In the genomic region with DNA sequence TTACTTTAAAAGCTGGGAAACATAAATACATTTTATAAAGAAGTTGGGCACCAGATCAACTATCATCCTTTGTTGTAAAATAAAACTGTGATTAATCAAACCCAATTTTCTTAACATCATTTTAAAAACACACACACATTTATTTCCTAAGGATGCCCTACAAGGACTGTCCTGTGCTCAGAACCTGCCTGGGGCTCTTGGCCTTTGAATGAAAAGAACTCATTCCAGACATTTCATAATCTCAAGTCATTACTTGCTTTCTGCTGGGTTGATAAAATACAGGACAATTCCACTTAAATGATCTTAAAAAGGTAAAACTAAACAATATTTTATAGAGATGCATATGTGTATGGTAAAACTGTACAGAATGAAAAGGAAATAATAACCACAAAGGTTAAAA, we compare ENCODE assay signal across 13 cellular contexts. TPM values are rescaled to one million over a fixed set of nuclear protein-coding genes. Genes with fewer than 3 reads are reported as not detected.
DNase-seq lines count a peak whose midpoint lies in the region; ATAC-seq, FAIRE-seq and TF ChIP-seq lines count a peak whose summit lies in the region.
"Had no signal": no experiment of that assay in that cellular context is flagged by ENCODE, and none has a peak within 500 bp of the region (broad histone marks: within the 10 kb centered on the region; RNA-seq: fewer than 3 reads in every experiment).

No MANE protein-coding gene starts in this region.

- no peaks in the 10 kb centered on the region for H3K27me3 ChIP-seq in Karpas-422 (ENCODE audit: low read length)
- no peaks in the 10 kb centered on the region for H3K27me3 ChIP-seq in mammary epithelial cell (ENCODE audit: insufficient read depth, low read length)
- H3K27me3 ChIP-seq in keratinocyte (ENCODE audit: control insufficient read depth, extremely low read depth, insufficient read depth, low read length) = no peaks in the 10 kb centered on the region
- H3K27me3 ChIP-seq in thoracic aorta (replicated peaks; ENCODE audit: insufficient read depth) = no peaks in the 10 kb centered on the region
- peaks cover 12% of the 10 kb centered on the region for H3K27me3 ChIP-seq in osteoblast (ENCODE audit: insufficient read depth, low read length)
- H3K27me3 ChIP-seq: MG63 had no signal

- H3K36me3 ChIP-seq in Karpas-422 (ENCODE audit: insufficient read depth, low read length) (no peaks in the 10 kb centered on the region), mammary epithelial cell (ENCODE audit: insufficient read depth, low read length) (no peaks in the 10 kb centered on the region), keratinocyte (ENCODE audit: control insufficient read depth in 2 of 2, extremely low read depth in 1 of 2, insufficient read depth in 2 of 2, low read length in 2 of 2) (peaks cover 0 to 2% of the 10 kb centered on the region in 2 experiments), thoracic aorta (no peaks in the 10 kb centered on the region), osteoblast (ENCODE audit: insufficient read depth, low read length) (no peaks in the 10 kb centered on the region)
- H3K36me3 ChIP-seq: MG63 had no signal

- intact Hi-C loops in mammary epithelial cell (cut with micrococcal nuclease) = no loop called here

- no peaks in the 10 kb centered on the region for H3K9me3 ChIP-seq in Karpas-422 (ENCODE audit: low read length)
- H3K9me3 ChIP-seq in mammary epithelial cell (replicated peaks; ENCODE audit: insufficient read depth, low read length) = no peaks in the 10 kb centered on the region
- no peaks in the 10 kb centered on the region for H3K9me3 ChIP-seq in keratinocyte (ENCODE audit: control insufficient read depth, low read depth, low read length)
- H3K9me3 ChIP-seq in thoracic aorta = no peaks in the 10 kb centered on the region
- no peaks in the 10 kb centered on the region for H3K9me3 ChIP-seq in osteoblast (ENCODE audit: low read depth, low read length)
- H3K9me3 ChIP-seq: MG63 had no signal

- H3K9ac ChIP-seq in Karpas-422 (ENCODE audit: low read length) (no peak overlapping the region), mammary epithelial cell (ENCODE audit: insufficient read depth, low read length) (no peak overlapping the region), keratinocyte (ENCODE audit: control insufficient read depth, extremely low read depth, insufficient read depth, low read length) (no peak overlapping the region)

- no peak overlapping the region for H3K27ac ChIP-seq in Karpas-422 (ENCODE audit: low read length)
- H3K27ac ChIP-seq in mammary epithelial cell (ENCODE audit: insufficient read depth, low read depth, low read length) = peak overlapping the region; percentile 87
- H3K27ac ChIP-seq in keratinocyte (ENCODE audit: control insufficient read depth, insufficient read depth, low read length) = peak overlapping the region; percentile 89
- peak overlapping the region; percentile 89 to 93 for H3K27ac ChIP-seq in thoracic aorta
- H3K27ac ChIP-seq in osteoblast (ENCODE audit: low read depth, low read length) = no peak overlapping the region

- no peaks in the 10 kb centered on the region for H3K9me2 ChIP-seq in Karpas-422 (replicated peaks; ENCODE audit: insufficient read depth, low read length)

- FAIRE-seq in keratinocyte (lab: Jason Lieb, UNC) = peak; percentile 80

- no peak for TF ChIP-seq CTCF in mammary epithelial cell (conservative IDR thresholded peaks at IDR 0.05 in 1 of 2, IDR thresholded peaks at IDR 0.05 in 1 of 2; ENCODE audit: extremely low read depth in 1 of 2, insufficient read depth in 1 of 2, low read depth in 1 of 2, low read length in 2 of 2)
- no peak for TF ChIP-seq CTCF in keratinocyte (optimal IDR thresholded peaks at IDR 0.05 in 1 of 3, IDR thresholded peaks at IDR 0.05 in 1 of 3, conservative IDR thresholded peaks at IDR 0.05 in 1 of 3; ENCODE audit: extremely low read depth in 1 of 3, insufficient read depth in 2 of 3, low read length in 3 of 3)
- no peak for TF ChIP-seq CTCF in thoracic aorta (IDR thresholded peaks at IDR 0.05)
- no peak for TF ChIP-seq CTCF in osteoblast (IDR thresholded peaks at IDR 0.05; ENCODE audit: extremely low read depth, low read depth, low read length)

- dilution Hi-C loops in mammary epithelial cell (cut with HindIII; ENCODE audit: low sequenced_read_pairs) = loop anchor here (5.0 kb wide), 1 partner anchor 95 kb away; no protein-coding TSS in a partner anchor
- dilution Hi-C loops in keratinocyte (cut with MboI; ENCODE audit: extremely low pct_ligation_motif_present, low sequenced_read_pairs) = no loop called here

- ATAC-seq in thoracic aorta (ENCODE audit: insufficient number of reproducible peaks, low FRiP score, low read depth) = no peak
- ATAC-seq: activated naive CD4-positive, alpha-beta T cell treated with anti-CD3 and anti-CD28 coated beads, Interleukin-2, amount 50 U/mL, for 72 hours had no signal

- H3K9me1 ChIP-seq in keratinocyte (ENCODE audit: control insufficient read depth, extremely low read depth, insufficient read depth, low read length) = no peaks in the 10 kb centered on the region

- H3K4me1 ChIP-seq in Karpas-422 (ENCODE audit: low read length) (no peaks in the 10 kb centered on the region), mammary epithelial cell (ENCODE audit: insufficient read depth, low read length) (peaks cover 19% of the 10 kb centered on the region), keratinocyte (ENCODE audit: control insufficient read depth, extremely low read depth, insufficient read depth, low read length) (peaks cover 20% of the 10 kb centered on the region), thoracic aorta (ENCODE audit: control insufficient read depth in 1 of 2, low read depth in 2 of 2) (peaks cover 3 to 44% of the 10 kb centered on the region in 2 donors), osteoblast (ENCODE audit: insufficient read depth, low read length) (peaks cover 8% of the 10 kb centered on the region)

- in situ Hi-C loops in mammary epithelial cell (cut with MboI; ENCODE audit: low sequenced_read_pairs in 2 of 2) = no loop called here

- H3K4me3 ChIP-seq in Karpas-422 (ENCODE audit: low read length) (no peak overlapping the region), mammary epithelial cell (replicated peaks in 1 of 3; ENCODE audit: insufficient read depth in 1 of 3, low read depth in 2 of 3, low read length in 3 of 3) (peak overlapping the region in 2 of 3 experiments; percentile 67 to 94), keratinocyte (ENCODE audit: control insufficient read depth in 2 of 3, extremely low read depth in 1 of 3, insufficient read depth in 2 of 3, low read depth in 1 of 3, low read length in 3 of 3) (peak overlapping the region; percentile 36 to 86 (median 55)), thoracic aorta (peak overlapping the region; percentile 90), osteoblast (ENCODE audit: insufficient read depth, low read length) (no peak overlapping the region)
- H3K4me3 ChIP-seq: MG63 had no signal

- no peaks in the 10 kb centered on the region for H3K79me2 ChIP-seq in Karpas-422 (ENCODE audit: low read length)
- peaks cover 68% of the 10 kb centered on the region for H3K79me2 ChIP-seq in mammary epithelial cell (ENCODE audit: insufficient read depth, low read length)
- H3K79me2 ChIP-seq in keratinocyte (ENCODE audit: control insufficient read depth, insufficient read depth, low read length) = peaks cover 57% of the 10 kb centered on the region
- no peaks in the 10 kb centered on the region for H3K79me2 ChIP-seq in osteoblast (ENCODE audit: insufficient read depth, low read length)

- H2AFZ ChIP-seq in Karpas-422 (ENCODE audit: low read length) (no peak overlapping the region), mammary epithelial cell (ENCODE audit: low read depth, low read length) (no peak overlapping the region), keratinocyte (ENCODE audit: control insufficient read depth, low read length) (no peak overlapping the region), osteoblast (ENCODE audit: low read length) (no peak overlapping the region)

- DNase-seq in Karpas-422 (peak; percentile 32), mammary epithelial cell (no peak), keratinocyte (ENCODE audit: low read depth, low spot score) (no peak), thoracic aorta (ENCODE audit: low spot score) (no peak), osteoblast (ENCODE audit: insufficient read length, low spot score, missing footprints) (no peak), AG08396 (ENCODE audit: low spot score) (no peak), NOMO-1 treated with DMSO at 0.1 percent for 48 hours (lab: John Stamatoyannopoulos, UW; ENCODE audit: unreplicated experiment) (no peak)
- DNase-seq: head of caudate nucleus, MG63, NCI-H446, SIG-M5 had no signal

- CTCF ChIA-PET in mammary epithelial cell (lab: Charles Lee; ENCODE audit: low non-redundant PET) = no interaction called here

- no peak overlapping the region for H3K4me2 ChIP-seq in Karpas-422 (ENCODE audit: low read depth, low read length, poor library complexity, severe bottlenecking)
- H3K4me2 ChIP-seq in mammary epithelial cell (ENCODE audit: insufficient read depth, low read depth, low read length) = peak overlapping the region; percentile 93
- peak overlapping the region; percentile 98 for H3K4me2 ChIP-seq in keratinocyte (ENCODE audit: control insufficient read depth, extremely low read depth, insufficient read depth, low read depth, low read length)
- H3K4me2 ChIP-seq in osteoblast (ENCODE audit: insufficient read depth, low read length) = no peak overlapping the region

- BruUV-seq in mammary epithelial cell (replicated peaks; lab: Mats Ljungman, UMichigan) = no TSS peak

- no peaks in the 10 kb centered on the region for H4K20me1 ChIP-seq in Karpas-422 (ENCODE audit: insufficient read depth, low read depth, low read length)
- H4K20me1 ChIP-seq in mammary epithelial cell (ENCODE audit: insufficient read depth, low read length) = no peaks in the 10 kb centered on the region
- no peaks in the 10 kb centered on the region for H4K20me1 ChIP-seq in keratinocyte (ENCODE audit: control insufficient read depth, extremely low read depth, insufficient read depth, low read length)
- no peaks in the 10 kb centered on the region for H4K20me1 ChIP-seq in osteoblast (ENCODE audit: insufficient read depth, low read length)

RNA-seq across cellular contexts. Expression of gene SH3D19, which starts 2.8 kb away (rescaled TPM):
- total RNA-seq in Karpas-422 (2014; rRNA removed; shearing (Covaris generic); ENCODE audit: low replicate concordance) = not detected in 2 replicates
- total RNA-seq in mammary epithelial cell (10 to 100 TPM; 42.7 to 69.3 TPM), thoracic aorta (100 to 1,000 TPM in 1 of 2 donors, 10 to 100 TPM in 1; 94.8 to 143 TPM), osteoblast (74.9 and 86.0 TPM in 2 replicates)
- polyA plus RNA-seq in mammary epithelial cell (15.8 TPM), keratinocyte (19.4 to 24.8 TPM (median 22.8 TPM) in 3 replicates)
- polyA minus RNA-seq in mammary epithelial cell (113 TPM), keratinocyte (23.4 to 47.2 TPM (median 29.8 TPM) in 3 replicates)
- 18.0 TPM for polyA plus RNA-seq in keratinocyte (2011; ENCODE audit: low read depth)
- 26.7 and 38.7 TPM in 2 replicates for polyA plus RNA-seq in keratinocyte (2011; cell fraction: cytosol; rRNA removed)
- 35.9 and 36.9 TPM in 2 replicates for polyA plus RNA-seq in keratinocyte (2011; cell fraction: nucleus; rRNA removed)
- polyA plus RNA-seq in keratinocyte (2012; ENCODE audit: low replicate concordance) = 18.1 and 26.7 TPM in 2 replicates
- 16.5 TPM for polyA minus RNA-seq in keratinocyte (2011; cell fraction: cytosol; rRNA and poly(A)+ RNA removed)
- polyA minus RNA-seq in keratinocyte (2011; cell fraction: nucleus; rRNA and poly(A)+ RNA removed) = 17.5 and 46.9 TPM in 2 replicates

RNA-seq across cellular contexts. Expression of gene PRSS48, which starts 45.6 kb away (rescaled TPM):
- not detected in 2 replicates for total RNA-seq in Karpas-422 (2014; rRNA removed; shearing (Covaris generic); ENCODE audit: low replicate concordance)
- total RNA-seq in mammary epithelial cell (under 1 TPM in 1 of 2 donors, not detected in 1; 0.17 TPM), thoracic aorta (not detected), osteoblast (not detected in 2 replicates)
- polyA plus RNA-seq in mammary epithelial cell (not detected), keratinocyte (not detected in 3 replicates)
- polyA minus RNA-seq in mammary epithelial cell (not detected), keratinocyte (not detected in 3 replicates)
- polyA plus RNA-seq in keratinocyte (2011; ENCODE audit: low read depth) = not detected
- polyA plus RNA-seq in keratinocyte (2011; cell fraction: cytosol; rRNA removed) = not detected in 2 replicates
- polyA plus RNA-seq in keratinocyte (2011; cell fraction: nucleus; rRNA removed) = not detected in 2 replicates
- not detected in 2 replicates for polyA plus RNA-seq in keratinocyte (2012; ENCODE audit: low replicate concordance)
- polyA minus RNA-seq in keratinocyte (2011; cell fraction: cytosol; rRNA and poly(A)+ RNA removed) = not detected
- polyA minus RNA-seq in keratinocyte (2011; cell fraction: nucleus; rRNA and poly(A)+ RNA removed) = 0.53 TPM in 1 of 2 replicates, not detected in the other
- total RNA-seq: activated naive CD4-positive, alpha-beta T cell treated with anti-CD3 and anti-CD28 coated beads, Interleukin-2, amount 50 U/mL, for 72 hours; subcutaneous adipose tissue had no signal

Comparison
In these comparisons a context has a peak if more than half of its experiments do, and no peak if none do; other contexts are left out.
1. H3K27ac ChIP-seq: peak in mammary epithelial cell (single experiment), keratinocyte (single experiment) and thoracic aorta (2 of 2); none in Karpas-422 (single experiment) and osteoblast (single experiment).
2. H3K4me2 ChIP-seq: peak in mammary epithelial cell (single experiment) and keratinocyte (single experiment); none in Karpas-422 (single experiment) and osteoblast (single experiment).
3. H3K4me3 ChIP-seq: peak in mammary epithelial cell (2 of 3), keratinocyte (3 of 3) and thoracic aorta (single experiment); none in Karpas-422 (single experiment) and osteoblast (single experiment).
4. RNA of gene SH3D19, which starts 2.8 kb away (total RNA-seq): 94.8 to 143 TPM in thoracic aorta, 74.9 to 86.0 TPM in osteoblast and 42.7 to 69.3 TPM in mammary epithelial cell; not detected in Karpas-422; every median in the first group is over 10 times any median in the second.